23 cellular contexts compared by ENCODE assay signal in the genomic region with DNA sequence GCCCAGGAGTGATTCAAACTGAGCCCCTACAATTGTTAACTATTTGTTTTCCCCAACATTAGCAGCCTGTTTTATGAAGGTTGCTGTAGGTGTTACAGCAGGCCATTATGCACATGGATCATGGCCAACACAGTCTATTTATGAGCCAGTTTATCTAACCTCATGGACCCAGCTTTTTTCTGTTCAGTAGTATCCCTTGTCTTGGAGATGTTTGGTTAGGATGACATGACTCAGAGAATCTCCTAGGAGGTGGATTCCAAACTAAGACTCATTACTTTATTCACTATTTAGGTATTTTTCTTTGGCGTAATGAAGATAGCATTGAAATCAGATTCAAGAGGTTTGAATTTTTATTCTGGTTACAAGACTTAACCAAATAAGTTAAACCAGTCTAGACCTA.
DNase-seq lines count a peak whose midpoint lies in the region; ATAC-seq and TF ChIP-seq lines count a peak whose summit lies in the region.
"Had no signal": no experiment of that assay in that cellular context is flagged by ENCODE, and none has a peak within 500 bp of the region (broad histone marks: within the 10 kb centered on the region; RNA-seq: fewer than 3 reads in every experiment).

No MANE protein-coding gene starts in this region.

- H3K36me3 ChIP-seq in PC-9 (ENCODE audit: low read depth) (no peaks in the 10 kb centered on the region), Peyer's patch (no peaks in the 10 kb centered on the region), GM23338 (ENCODE audit: insufficient read depth) (no peaks in the 10 kb centered on the region)
- H3K36me3 ChIP-seq: lower lobe of right lung, right atrium auricular region had no signal

- H2AFZ ChIP-seq in PC-9 (0 out of 2 replicates have a peak overlapping the region, but pooled peaks have one; percentile 22), GM23338 (no peak overlapping the region)

- H3K4me3 ChIP-seq in PC-9 (no peak overlapping the region), choroid plexus epithelial cell (ENCODE audit: low read depth, low read length) (no peak overlapping the region), Peyer's patch (no peak overlapping the region), GM23338 (no peak overlapping the region)
- H3K4me3 ChIP-seq: lower lobe of right lung, right atrium auricular region had no signal

- H3K79me2 ChIP-seq in PC-9 (ENCODE audit: low read depth): no peaks in the 10 kb centered on the region
- no peaks in the 10 kb centered on the region for H3K79me2 ChIP-seq in GM23338 (replicated peaks; ENCODE audit: insufficient read depth)

- H3K4me2 ChIP-seq in PC-9 (no peak overlapping the region), GM23338 (no peak overlapping the region)

- H3F3A ChIP-seq in PC-9 (ENCODE audit: insufficient read depth, low read depth) (no peaks in the 10 kb centered on the region), GM23338 (replicated peaks; ENCODE audit: low read depth) (no peaks in the 10 kb centered on the region)

- H3K27me3 ChIP-seq in PC-9 (ENCODE audit: insufficient read depth, low read depth) (no peaks in the 10 kb centered on the region), Peyer's patch (no peaks in the 10 kb centered on the region), GM23338 (ENCODE audit: insufficient read depth) (no peaks in the 10 kb centered on the region)
- H3K27me3 ChIP-seq: right atrium auricular region had no signal

- no peak overlapping the region for H3K27ac Mint-ChIP-seq in CD14-positive monocyte
- H3K27ac Mint-ChIP-seq in GM23338: no peak overlapping the region
- H3K27ac Mint-ChIP-seq: CD8-positive, alpha-beta memory T cell; nephron progenitor cell; stimulated activated effector memory CD8-positive, alpha-beta T cell treated with anti-CD3 and anti-CD28 coated beads, Interleukin-12 subunit alpha, Interleukin-12 subunit beta, amount 100 ng/mL, for 72 hours had no signal

- intact Hi-C loops in PC-9 (cut with micrococcal nuclease; ENCODE audit: unreplicated experiment): no loop called here
- intact Hi-C loops in CD14-positive monocyte (cut with micrococcal nuclease): no loop called here

- BruUV-seq in PC-9 (replicated peaks; lab: Mats Ljungman, UMichigan): no TSS peak

- H3K4me1 Mint-ChIP-seq in CD14-positive monocyte: no peaks in the 10 kb centered on the region
- H3K4me1 Mint-ChIP-seq in GM23338: no peaks in the 10 kb centered on the region
- H3K4me1 Mint-ChIP-seq: CD8-positive, alpha-beta memory T cell; nephron progenitor cell; stimulated activated effector memory CD8-positive, alpha-beta T cell treated with anti-CD3 and anti-CD28 coated beads, Interleukin-12 subunit alpha, Interleukin-12 subunit beta, amount 100 ng/mL, for 72 hours had no signal

- H3K27ac ChIP-seq in PC-9 (no peak overlapping the region), Peyer's patch (no peak overlapping the region), GM23338 (ENCODE audit: low read depth) (no peak overlapping the region)
- H3K27ac ChIP-seq: lower lobe of right lung, right atrium auricular region had no signal

- H3K4me1 ChIP-seq in PC-9 (replicated peaks; ENCODE audit: insufficient read depth) (no peaks in the 10 kb centered on the region), Peyer's patch (no peaks in the 10 kb centered on the region), GM23338 (ENCODE audit: insufficient read depth) (no peaks in the 10 kb centered on the region)
- H3K4me1 ChIP-seq: lower lobe of right lung, right atrium auricular region had no signal

- DNase-seq in Daoy (ENCODE audit: low read depth) (peak; percentile 87), PC-9 (no peak), choroid plexus epithelial cell (ENCODE audit: low read depth) (peak; percentile 80), non-pigmented ciliary epithelial cell (ENCODE audit: low read depth) (peak; percentile 86), Peyer's patch (no peak), CD14-positive monocyte (ENCODE audit: low spot score) (no peak), NCI-H524 treated with DMSO at 0.1 percent for 48 hours (lab: John Stamatoyannopoulos, UW) (no peak), GM23338 (ENCODE audit: low spot score) (no peak)
- DNase-seq: activated CD4-positive, alpha-beta T cell treated with anti-CD3 and anti-CD28 coated beads, Interleukin-2, amount 50 U/mL, for 48 hours; activated effector memory CD4-positive, alpha-beta T cell treated with Interleukin-2 at 50 U/mL for 16 hours; CD8-positive, alpha-beta memory T cell; GF-D8; GOT3; Karpas-422; lower lobe of right lung; NCI-H1694; NCI-H526; nephron progenitor cell; SHP77; stimulated activated CD4-positive, alpha-beta T cell treated with anti-CD3 and anti-CD28 coated beads, Interleukin-4, amount 100 ng/mL, for 4 hours; trophoblast cell had no signal

- H3K9me3 Mint-ChIP-seq in CD14-positive monocyte (peaks cover 0 to 3% (median 0%) of the 10 kb centered on the region in 7 donors), GM23338 (no peaks in the 10 kb centered on the region)
- H3K9me3 Mint-ChIP-seq: CD8-positive, alpha-beta memory T cell; nephron progenitor cell; stimulated activated effector memory CD8-positive, alpha-beta T cell treated with anti-CD3 and anti-CD28 coated beads, Interleukin-12 subunit alpha, Interleukin-12 subunit beta, amount 100 ng/mL, for 72 hours had no signal

- H3K36me3 Mint-ChIP-seq in CD14-positive monocyte (no peaks in the 10 kb centered on the region), GM23338 (ENCODE audit: low read depth) (no peaks in the 10 kb centered on the region)
- H3K36me3 Mint-ChIP-seq: CD8-positive, alpha-beta memory T cell; stimulated activated effector memory CD8-positive, alpha-beta T cell treated with anti-CD3 and anti-CD28 coated beads, Interleukin-12 subunit alpha, Interleukin-12 subunit beta, amount 100 ng/mL, for 72 hours had no signal

- no peak overlapping the region for H3K4me3 Mint-ChIP-seq in CD14-positive monocyte
- H3K4me3 Mint-ChIP-seq in GM23338: no peak overlapping the region
- H3K4me3 Mint-ChIP-seq: CD8-positive, alpha-beta memory T cell; nephron progenitor cell; stimulated activated effector memory CD8-positive, alpha-beta T cell treated with anti-CD3 and anti-CD28 coated beads, Interleukin-12 subunit alpha, Interleukin-12 subunit beta, amount 100 ng/mL, for 72 hours had no signal

- H3K9me2 ChIP-seq in PC-9 (ENCODE audit: insufficient read depth) (peaks cover 5% of the 10 kb centered on the region; the same call in 1 of the 2 replicates), GM23338 (ENCODE audit: insufficient read depth) (no peaks in the 10 kb centered on the region; the same call in 1 of the 2 replicates)

- H3K9me3 ChIP-seq in PC-9 (ENCODE audit: insufficient read depth, low read depth) (no peaks in the 10 kb centered on the region), Peyer's patch (no peaks in the 10 kb centered on the region)
- H3K9me3 ChIP-seq: lower lobe of right lung, right atrium auricular region had no signal

- H4K20me1 ChIP-seq in PC-9 (ENCODE audit: insufficient read depth) (no peaks in the 10 kb centered on the region), GM23338 (replicated peaks; ENCODE audit: insufficient read depth) (no peaks in the 10 kb centered on the region)

- TF ChIP-seq CTCF in PC-9 (conservative IDR thresholded peaks at IDR 0.05) (no peak), choroid plexus epithelial cell (conservative IDR thresholded peaks at IDR 0.05; ENCODE audit: low read depth, low read length) (no peak), Peyer's patch (IDR thresholded peaks at IDR 0.05) (no peak), CD14-positive monocyte (IDR thresholded peaks at IDR 0.05) (no peak), GM23338 (conservative IDR thresholded peaks at IDR 0.05; ENCODE audit: low read depth in 2 of 2) (no peak)

- ATAC-seq in GM23338: no peak
- ATAC-seq: lower lobe of right lung; stimulated activated effector memory CD8-positive, alpha-beta T cell treated with anti-CD3 and anti-CD28 coated beads, Interleukin-12 subunit alpha, Interleukin-12 subunit beta, amount 100 ng/mL, for 72 hours had no signal

- H3K27me3 Mint-ChIP-seq in CD14-positive monocyte (ENCODE audit: low read depth in 3 of 3): peaks cover 0 to 1% (median 0%) of the 10 kb centered on the region in 3 donors
- H3K27me3 Mint-ChIP-seq in GM23338 (ENCODE audit: insufficient read depth, low read depth, poor library complexity): peaks cover 2% of the 10 kb centered on the region

- CTCF ChIA-PET in PC-9 (lab: Charles Lee): no interaction called here

- TF ChIP-seq POLR2A in Peyer's patch (IDR thresholded peaks at IDR 0.05): no peak

- POLR2A ChIA-PET in PC-9 (lab: Charles Lee; ENCODE audit: unreplicated experiment): no interaction called here

TF ChIP-seq in GM23338, 12 proteins besides CTCF, POLR2A, EP300 and RAD21:
- no peak for TF ChIP-seq ZNF114 (CRISPR knock-in tag; IDR thresholded peaks at IDR 0.05)
- TF ChIP-seq EZH2phosphoT487 (IDR thresholded peaks at IDR 0.05; ENCODE audit: unreplicated experiment): no peak
- no peak for TF ChIP-seq NANOG (IDR thresholded peaks at IDR 0.05; ENCODE audit: borderline replicate concordance)
TF ChIP-seq in GM23338: peak in this region for 0.

Comparison
In these comparisons a context has a peak if more than half of its experiments do, and no peak if none do; other contexts are left out.
1. DNase-seq: peak in Daoy (single experiment), choroid plexus epithelial cell (single experiment) and non-pigmented ciliary epithelial cell (single experiment); none in PC-9 (0 of 2), Peyer's patch (0 of 3), CD14-positive monocyte (single experiment), NCI-H524 treated with DMSO at 0.1 percent for 48 hours (single experiment) and GM23338 (single experiment).